10 cellular contexts compared by ENCODE assay signal in the genomic region with DNA sequence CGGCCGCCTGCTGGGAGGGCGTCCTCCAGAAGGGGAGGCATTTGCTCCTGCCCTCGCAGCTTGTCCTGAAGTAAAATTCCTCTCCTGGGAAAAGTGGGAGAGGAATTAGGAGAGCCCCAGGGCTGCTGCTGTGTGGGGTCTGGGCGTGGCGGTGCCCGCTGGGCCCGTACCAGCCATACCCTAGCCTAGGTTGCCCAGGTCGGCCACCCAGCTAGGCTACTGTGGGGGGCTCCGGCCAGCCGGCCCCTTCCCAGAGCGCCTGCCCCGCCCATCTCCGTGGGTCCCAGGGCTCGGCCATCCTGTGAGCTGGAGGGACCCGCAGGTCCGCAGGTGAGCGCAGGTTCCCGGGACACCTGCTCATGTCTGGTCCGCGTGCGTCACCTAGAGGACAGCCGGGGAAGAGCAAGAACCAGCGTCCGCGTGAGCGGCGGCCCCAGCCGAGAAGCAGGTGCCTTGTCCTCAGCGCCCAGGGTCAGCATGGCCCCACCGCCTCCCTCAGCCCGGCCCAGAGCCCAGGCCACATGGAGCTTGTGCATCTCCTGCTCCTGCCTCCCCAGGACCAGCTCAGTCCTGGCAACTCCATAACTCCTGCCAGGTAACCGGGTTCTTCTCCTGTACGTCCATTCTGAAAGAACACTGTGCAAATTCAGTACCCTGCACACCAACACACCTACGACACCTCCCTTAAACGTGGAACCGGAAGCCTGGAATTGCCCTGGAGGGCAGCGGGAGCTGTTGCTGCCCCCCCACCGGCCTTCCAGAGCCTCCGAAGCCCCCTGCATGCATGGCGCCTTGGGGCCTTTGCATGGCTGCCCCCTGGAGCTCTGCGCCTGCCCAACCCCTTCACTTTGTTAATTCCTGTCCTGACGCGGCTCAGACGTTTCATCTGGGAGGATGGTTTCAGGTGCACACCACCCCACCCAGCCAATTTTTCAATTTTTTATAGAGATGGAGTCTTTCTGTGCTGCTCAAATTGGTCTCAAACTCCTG. TPM values are rescaled to one million over a fixed set of nuclear protein-coding genes. Genes with fewer than 3 reads are reported as not detected.
DNase-seq lines count a peak whose midpoint lies in the region; ATAC-seq and TF ChIP-seq lines count a peak whose summit lies in the region.
"Had no signal": no experiment of that assay in that cellular context is flagged by ENCODE, and none has a peak within 500 bp of the region (broad histone marks: within the 10 kb centered on the region; RNA-seq: fewer than 3 reads in every experiment).

No MANE protein-coding gene starts in this region.

- H3K4me1 ChIP-seq in colonic mucosa (no peaks in the 10 kb centered on the region), mucosa of descending colon (ENCODE audit: low read depth) (peaks cover 9% of the 10 kb centered on the region)

- H3K9ac ChIP-seq in colonic mucosa (ENCODE audit: low read depth in 2 of 2, low read length in 2 of 2), result no peak overlapping the region

- no peak overlapping the region for H3K27ac Mint-ChIP-seq in Calu3 (ENCODE audit: unreplicated experiment)
- no peak overlapping the region for H3K27ac Mint-ChIP-seq in activated T-helper 17 cell treated with anti-CD3 and anti-CD28 coated beads, Interleukin-2, amount 50 U/mL, for 72 hours

- TF ChIP-seq CTCF in Calu3 (IDR thresholded peaks at IDR 0.05; ENCODE audit: unreplicated experiment) (peak; percentile 81), colonic mucosa (IDR thresholded peaks at IDR 0.05) (peak; percentile 19), mucosa of descending colon (IDR thresholded peaks at IDR 0.05) (peak; percentile 43)

- CTCF ChIA-PET in Calu3 (lab: Charles Lee), result interaction anchor here (3.6 kb wide), 1 partner anchor 203 kb away, joined by 14 read pairs; no protein-coding TSS in a partner anchor

- peaks cover 74% of the 10 kb centered on the region for H3K27me3 Mint-ChIP-seq in Calu3 (ENCODE audit: unreplicated experiment)
- no peaks in the 10 kb centered on the region for H3K27me3 Mint-ChIP-seq in activated T-helper 17 cell treated with anti-CD3 and anti-CD28 coated beads, Interleukin-2, amount 50 U/mL, for 72 hours

- no peak overlapping the region for H3K4me3 Mint-ChIP-seq in Calu3 (ENCODE audit: low read depth, unreplicated experiment)
- H3K4me3 Mint-ChIP-seq in activated T-helper 17 cell treated with anti-CD3 and anti-CD28 coated beads, Interleukin-2, amount 50 U/mL, for 72 hours, result no peak overlapping the region

- H3K4me1 Mint-ChIP-seq in Calu3 (ENCODE audit: low read depth, unreplicated experiment), result peaks cover 22% of the 10 kb centered on the region
- H3K4me1 Mint-ChIP-seq in activated T-helper 17 cell treated with anti-CD3 and anti-CD28 coated beads, Interleukin-2, amount 50 U/mL, for 72 hours, result no peaks in the 10 kb centered on the region

- BruUV-seq in Calu3 (replicated peaks; lab: Mats Ljungman, UMichigan), result no TSS peak

- H3K9me3 ChIP-seq in colonic mucosa (no peaks in the 10 kb centered on the region), mucosa of descending colon (peaks cover 7% of the 10 kb centered on the region)

- peaks cover 6% of the 10 kb centered on the region for H3K36me3 Mint-ChIP-seq in Calu3 (ENCODE audit: insufficient read depth, unreplicated experiment)
- H3K36me3 Mint-ChIP-seq in activated T-helper 17 cell treated with anti-CD3 and anti-CD28 coated beads, Interleukin-2, amount 50 U/mL, for 72 hours (ENCODE audit: low read depth), result no peaks in the 10 kb centered on the region

- ATAC-seq in mucosa of descending colon, result peak; percentile 60
- ATAC-seq in GM21717 (IDR thresholded peaks at IDR 0.05; ENCODE audit: unreplicated experiment), result no peak
- no peak for ATAC-seq in activated T-helper 17 cell treated with anti-CD3 and anti-CD28 coated beads, Interleukin-2, amount 50 U/mL, for 72 hours (replicated peaks)

- no peaks in the 10 kb centered on the region for H3K27me3 ChIP-seq in colonic mucosa

- no peaks in the 10 kb centered on the region for H3K36me3 ChIP-seq in colonic mucosa
- H3K36me3 ChIP-seq in mucosa of descending colon (ENCODE audit: low read depth), result no peaks in the 10 kb centered on the region

- H3K27ac ChIP-seq in colonic mucosa, result no peak overlapping the region

- peak; percentile 77 for DNase-seq in Calu3
- peak; percentile 29 for DNase-seq in NCI-H1092 (lab: John Stamatoyannopoulos, UW)
- DNase-seq in colonic mucosa, result peak; percentile 65
- peak; percentile 73 to 84 (median 78) for DNase-seq in mucosa of descending colon
- DNase-seq in A172 (ENCODE audit: low spot score), result no peak
- no peak for DNase-seq in activated CD4-positive, alpha-beta T cell treated with anti-CD3 and anti-CD28 coated beads for 4 hours
- DNase-seq: foreskin melanocyte had no signal

- peaks cover 10% of the 10 kb centered on the region for H3K9me3 Mint-ChIP-seq in Calu3 (ENCODE audit: low read depth, unreplicated experiment)
- H3K9me3 Mint-ChIP-seq in activated T-helper 17 cell treated with anti-CD3 and anti-CD28 coated beads, Interleukin-2, amount 50 U/mL, for 72 hours, result peaks cover 4% of the 10 kb centered on the region

- intact Hi-C loops in Calu3 (cut with micrococcal nuclease; ENCODE audit: unreplicated experiment), result no loop called here
- intact Hi-C loops in colonic mucosa (cut with DNase I), result no loop called here
- intact Hi-C loops in mucosa of descending colon (cut with DNase I, micrococcal nuclease), result no loop called here

- H3K4me3 ChIP-seq in colonic mucosa, result no peak overlapping the region
- no peak overlapping the region for H3K4me3 ChIP-seq in mucosa of descending colon

RNA-seq across cellular contexts. Expression of gene FOXL3, which starts 22.8 kb away (rescaled TPM):
- total RNA-seq in Calu3 (2022) (not detected in 2 replicates), colonic mucosa (under 1 TPM in 1 of 2 donors, not detected in 1; 0.79 TPM), mucosa of descending colon (under 1 TPM in 1 of 3 donors, not detected in 2; 0.43 TPM)
- not detected in 2 replicates for total RNA-seq in A172 (2014; rRNA removed; shearing (Covaris generic))
- total RNA-seq in activated T-helper 17 cell treated with anti-CD3 and anti-CD28 coated beads, Interleukin-2, amount 50 U/mL, for 72 hours, result not detected
- total RNA-seq: HT1080 had no signal

Comparison
In these comparisons a context has a peak if more than half of its experiments do, and no peak if none do; other contexts are left out.
1. DNase-seq: peak in Calu3 (single experiment), NCI-H1092 (single experiment), colonic mucosa (single experiment) and mucosa of descending colon (3 of 3); none in A172 (single experiment) and activated CD4-positive, alpha-beta T cell treated with anti-CD3 and anti-CD28 coated beads for 4 hours (0 of 2).
2. CTCF ChIP-seq: peak in every context shown above with its lines; median percentile 81 in Calu3; 43 in mucosa of descending colon; 19 in colonic mucosa.